Comparison of ENCODE assay signal across 7 cellular contexts in genomic region chr11:62726156-62727006, GRCh38. TPM values are rescaled to one million over a fixed set of nuclear protein-coding genes. Genes with fewer than 3 reads are reported as not detected.
DNase-seq lines count a peak whose midpoint lies in the region; ATAC-seq and TF ChIP-seq lines count a peak whose summit lies in the region.

No MANE protein-coding gene starts in this region.

- H3K9me3 Mint-ChIP-seq in activated naive CD8-positive, alpha-beta T cell treated with anti-CD3 and anti-CD28 coated beads, Interleukin-2, amount 50 U/mL, for 24 hours = no peaks in the 10 kb centered on the region

- H3K4me1 Mint-ChIP-seq in activated naive CD8-positive, alpha-beta T cell treated with anti-CD3 and anti-CD28 coated beads, Interleukin-2, amount 50 U/mL, for 24 hours = peaks cover 61% of the 10 kb centered on the region

- peak overlapping the region; percentile 88 for H3K4me3 Mint-ChIP-seq in activated naive CD8-positive, alpha-beta T cell treated with anti-CD3 and anti-CD28 coated beads, Interleukin-2, amount 50 U/mL, for 24 hours

- H3K4me1 ChIP-seq in spleen = peaks cover 30 to 81% (median 64%) of the 10 kb centered on the region in 6 donors

- no peaks in the 10 kb centered on the region for H3K9me3 ChIP-seq in spleen

- H3K4me3 ChIP-seq in iPS-11a (ENCODE audit: low read depth, low read length) = peak overlapping the region; percentile 97
- peak overlapping the region; percentile 73 to 99 (median 94) for H3K4me3 ChIP-seq in spleen

- H3K36me3 Mint-ChIP-seq in activated naive CD8-positive, alpha-beta T cell treated with anti-CD3 and anti-CD28 coated beads, Interleukin-2, amount 50 U/mL, for 24 hours (ENCODE audit: low read depth) = peaks cover 57% of the 10 kb centered on the region

- TF ChIP-seq POLR2A in spleen (IDR thresholded peaks at IDR 0.05) = no peak

- H3K27ac ChIP-seq in spleen = peak overlapping the region; percentile 78 to 98 (median 96)

- TF ChIP-seq CTCF in spleen (IDR thresholded peaks at IDR 0.05 in 8 of 11, conservative IDR thresholded peaks at IDR 0.05 in 3 of 11) = no peak

- H3K27me3 ChIP-seq in spleen (replicated peaks in 1 of 7) = no peaks in the 10 kb centered on the region

- H3K27ac Mint-ChIP-seq in activated naive CD8-positive, alpha-beta T cell treated with anti-CD3 and anti-CD28 coated beads, Interleukin-2, amount 50 U/mL, for 24 hours = peak overlapping the region; percentile 98

- peak; percentile 9 for ATAC-seq in GM19351 (IDR thresholded peaks at IDR 0.05; ENCODE audit: unreplicated experiment)
- peak; percentile 8 for ATAC-seq in HG03196 (IDR thresholded peaks at IDR 0.05; ENCODE audit: unreplicated experiment)
- ATAC-seq in activated naive CD8-positive, alpha-beta T cell treated with anti-CD3 and anti-CD28 coated beads, Interleukin-2, amount 50 U/mL, for 24 hours = no peak
- ATAC-seq in HG03159 (IDR thresholded peaks at IDR 0.05; ENCODE audit: unreplicated experiment) = no peak

- no peak for DNase-seq in activated naive CD8-positive, alpha-beta T cell treated with anti-CD3 and anti-CD28 coated beads, Interleukin-2, amount 50 U/mL, for 24 hours
- DNase-seq in spleen (no peak), NCI-H1092 (lab: John Stamatoyannopoulos, UW) (no peak)

- WGBS in spleen, 5 donors = 0 to 1% (median 1%) methylated on average over 52 to 65 of the region's 65 CpGs

- intact Hi-C loops in spleen (cut with DNase I; ENCODE audit: low total_unique reads) = no loop called here

- H3K36me3 ChIP-seq in spleen = peaks cover 15 to 46% (median 27%) of the 10 kb centered on the region in 6 donors

- peaks cover 4% of the 10 kb centered on the region for H3K27me3 Mint-ChIP-seq in activated naive CD8-positive, alpha-beta T cell treated with anti-CD3 and anti-CD28 coated beads, Interleukin-2, amount 50 U/mL, for 24 hours

RNA-seq across cellular contexts. Expression of gene HNRNPUL2, which starts 0.9 kb away (rescaled TPM):
- 10 to 100 TPM; 39.3 to 62.8 (median 48.5) TPM for total RNA-seq in spleen
- polyA plus RNA-seq in spleen = 10 to 100 TPM; 26.4 to 37.1 (median 29.3) TPM

RNA-seq across cellular contexts. Expression of gene TTC9C, which starts 1.9 kb away (rescaled TPM):
- 10 to 100 TPM; 25.4 to 47.1 (median 30.5) TPM for total RNA-seq in spleen
- polyA plus RNA-seq in spleen = 10 to 100 TPM; 27.8 to 35.6 (median 33.4) TPM

RNA-seq across cellular contexts. Expression of gene GNG3, which starts 18.9 kb away (rescaled TPM):
- not detected for total RNA-seq in spleen
- polyA plus RNA-seq in spleen = under 1 TPM in 2 of 3 donors, not detected in 1; 0.12 to 0.13 TPM

RNA-seq across cellular contexts. Expression of gene BSCL2, which starts 19.2 kb away (rescaled TPM):
- total RNA-seq in spleen = 10 to 100 TPM; 25.6 to 66.0 (median 34.4) TPM
- 10 to 100 TPM; 47.7 to 62.6 (median 47.8) TPM for polyA plus RNA-seq in spleen

RNA-seq across cellular contexts. Expression of gene ZBTB3, which starts 27.6 kb away (rescaled TPM):
- total RNA-seq in spleen = 10 to 100 TPM in 5 of 7 donors, 1 to 10 TPM in 2; 6.6 to 14.5 (median 11.1) TPM
- polyA plus RNA-seq in spleen = 1 to 10 TPM; 3.2 to 4.9 (median 3.9) TPM

Comparison
In these comparisons a context has a peak if more than half of its experiments do, and no peak if none do; other contexts are left out.
1. ATAC-seq: peak in GM19351 (single experiment) and HG03196 (single experiment); none in activated naive CD8-positive, alpha-beta T cell treated with anti-CD3 and anti-CD28 coated beads, Interleukin-2, amount 50 U/mL, for 24 hours (single experiment) and HG03159 (single experiment).